ENCODE assay signal across 17 cellular contexts in genomic region chr20:40643891-40644290, GRCh38. TPM values are rescaled to one million over a fixed set of nuclear protein-coding genes. Genes with fewer than 3 reads are reported as not detected.
DNase-seq lines count a peak whose midpoint lies in the region; ATAC-seq and TF ChIP-seq lines count a peak whose summit lies in the region.
"Had no signal": no experiment of that assay in that cellular context is flagged by ENCODE, and none has a peak within 500 bp of the region (broad histone marks: within the 10 kb centered on the region; RNA-seq: fewer than 3 reads in every experiment).

No MANE protein-coding gene starts in this region.

- H3K4me3 ChIP-seq in A673 (ENCODE audit: low read depth, low read length, poor library complexity, severe bottlenecking): no peak overlapping the region
- no peak overlapping the region for H3K4me3 ChIP-seq in vagina
- H3K4me3 ChIP-seq: A549, PC-9 had no signal

- TF ChIP-seq POLR2A in vagina (IDR thresholded peaks at IDR 0.05): no peak

- no peaks in the 10 kb centered on the region for H3K36me3 ChIP-seq in A673 (ENCODE audit: insufficient read depth, low read length, poor library complexity, severe bottlenecking)
- H3K36me3 ChIP-seq in vagina: no peaks in the 10 kb centered on the region

- DNase-seq in A673 (ENCODE audit: low spot score) (peak; percentile 37), NCI-H226 (peak; percentile 16), dermis microvascular lymphatic vessel endothelial cell (ENCODE audit: low read depth in 2 of 2) (peak; percentile 37 to 47), lung microvascular endothelial cell (ENCODE audit: low read depth in 2 of 2) (peak; percentile 17 to 42), RPMI8226 (no peak), vagina (ENCODE audit: extremely low spot score in 2 of 2) (no peak), COR-L47 (lab: John Stamatoyannopoulos, UW) (no peak)
- DNase-seq: Calu3, DMS79, NCI-H146, NCI-H2107, NCI-H345, NCI-H526 treated with DMSO at 0.1 percent for 48 hours, PC-9, SHP77 had no signal

- H3K27ac ChIP-seq in A673 (ENCODE audit: low read depth, low read length, poor library complexity, severe bottlenecking): peak overlapping the region; percentile 22
- H3K27ac ChIP-seq in vagina: no peak overlapping the region
- H3K27ac ChIP-seq: A549, PC-9 had no signal

- ATAC-seq in HG03457 (IDR thresholded peaks at IDR 0.05; ENCODE audit: unreplicated experiment): no peak
- ATAC-seq: A549 had no signal

- H3K9me3 ChIP-seq in A673 (ENCODE audit: low read depth, low read length, poor library complexity, severe bottlenecking) (no peaks in the 10 kb centered on the region), vagina (no peaks in the 10 kb centered on the region)
- H3K9me3 ChIP-seq: A549 had no signal

- H3K4me1 ChIP-seq in A673 (ENCODE audit: insufficient read depth, low read length, poor library complexity, severe bottlenecking) (peaks cover 58% of the 10 kb centered on the region), vagina (no peaks in the 10 kb centered on the region)
- H3K4me1 ChIP-seq: A549 had no signal

- TF ChIP-seq CTCF in A673 (conservative IDR thresholded peaks at IDR 0.05; ENCODE audit: low read depth, low read length): no peak
- TF ChIP-seq CTCF in vagina (IDR thresholded peaks at IDR 0.05): no peak

- POLR2A ChIA-PET in A673 (lab: Charles Lee; ENCODE audit: low non-redundant PET): no interaction called here

- no TSS peak for BruUV-seq in A673 (replicated peaks; lab: Mats Ljungman, UMichigan)

- no peaks in the 10 kb centered on the region for H3K27me3 ChIP-seq in A673 (replicated peaks; ENCODE audit: insufficient read depth, low read depth, low read length, poor library complexity)
- H3K27me3 ChIP-seq in vagina: no peaks in the 10 kb centered on the region

- CTCF ChIA-PET in A673 (lab: Charles Lee): no interaction called here

- intact Hi-C loops in A673 (cut with micrococcal nuclease; ENCODE audit: unreplicated experiment): no loop called here
- intact Hi-C loops in vagina (cut with DNase I): no loop called here

RNA-seq across cellular contexts. Expression of gene MAFB, which starts 45.1 kb away (rescaled TPM):
- total RNA-seq in A673 (2021) (44.3 and 57.0 TPM in 2 replicates), dermis microvascular lymphatic vessel endothelial cell (2.7 and 8.0 TPM in 2 replicates), lung microvascular endothelial cell (1.3 and 3.0 TPM in 2 replicates), vagina (80.5 TPM)
- total RNA-seq: PC-9 had no signal

Comparison
In these comparisons a context has a peak if more than half of its experiments do, and no peak if none do; other contexts are left out.
1. DNase-seq: peak in A673 (single experiment), NCI-H226 (single experiment), dermis microvascular lymphatic vessel endothelial cell (2 of 2) and lung microvascular endothelial cell (2 of 2); none in RPMI8226 (single experiment), vagina (0 of 2) and COR-L47 (single experiment).